In the genomic region with DNA sequence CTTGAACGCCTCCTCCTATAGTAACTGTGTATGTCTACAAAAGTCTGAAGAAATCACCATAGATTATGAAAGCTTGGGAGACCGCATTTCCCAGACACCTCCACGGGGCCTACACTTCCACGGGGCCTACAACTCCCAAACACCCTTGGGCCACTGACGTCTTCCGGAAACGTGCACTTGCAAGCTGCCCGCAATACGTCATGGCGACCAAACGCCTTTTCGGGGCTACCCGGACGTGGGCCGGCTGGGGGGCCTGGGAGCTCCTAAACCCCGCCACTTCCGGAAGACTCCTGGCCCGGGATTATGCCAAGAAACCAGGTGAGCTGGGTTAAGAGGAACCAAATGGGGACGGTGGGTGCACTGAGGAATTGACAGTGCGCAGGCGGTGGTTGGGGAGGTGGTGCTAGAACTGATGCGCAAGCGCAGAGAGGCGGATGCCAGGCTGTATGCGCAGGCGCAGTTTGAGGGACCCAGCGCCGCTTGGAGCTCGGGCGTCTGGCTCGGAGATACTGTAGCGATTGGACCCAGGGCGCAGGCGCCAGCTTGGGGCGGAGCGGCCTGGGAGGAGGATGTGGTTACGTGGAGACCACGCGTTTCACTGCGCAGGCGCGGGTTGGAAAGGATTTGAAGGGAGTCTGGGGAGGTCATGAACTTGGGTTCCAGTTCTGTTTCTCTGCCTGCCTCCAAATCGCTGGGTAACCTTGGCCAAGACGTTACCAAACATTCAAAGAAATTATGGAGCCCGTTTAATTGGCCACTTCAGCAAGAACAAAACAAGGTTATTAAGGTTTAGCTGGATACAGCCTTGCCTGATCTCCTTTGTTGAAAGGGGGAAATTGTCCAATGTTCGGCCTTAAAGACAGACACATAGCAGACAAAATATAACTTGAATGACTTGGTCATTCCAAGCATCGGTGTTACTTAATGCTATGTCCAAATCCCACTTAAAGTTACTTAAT, we compare ENCODE assay signal across 8 cellular contexts. TPM values are rescaled to one million over a fixed set of nuclear protein-coding genes. Genes with fewer than 3 reads are reported as not detected.
DNase-seq lines count a peak whose midpoint lies in the region; TF ChIP-seq lines count a peak whose summit lies in the region.

MRPL54 (plus strand) TSS at position 182 of the 959 bp plus-strand sequence; CDS start at position 201, 19 bp downstream.

- WGBS in neuronal stem cell (ENCODE audit: extremely low coverage in 2 of 2, insufficient read length in 2 of 2, insufficient replicate concordance in 1 of 2), 2 donors = no CpG with 5 or more reads among the region's 47 CpGs

- no peak within 1 kb of the TSS for H2BK15ac ChIP-seq in neuronal stem cell (ENCODE audit: low read length)

- peak within 1 kb of the TSS; percentile 90 for H3K23ac ChIP-seq in neuronal stem cell (ENCODE audit: low read depth, low read length, poor library complexity)

- peaks cover 4% of the 10 kb centered on the region for H3K79me1 ChIP-seq in neuronal stem cell (ENCODE audit: low read depth, low read length)

- H4K8ac ChIP-seq in neuronal stem cell (ENCODE audit: low read depth, low read length) = no peak within 1 kb of the TSS

- no peaks in the 10 kb centered on the region for H3K27me3 ChIP-seq in neuronal stem cell (ENCODE audit: control insufficient read depth in 3 of 3, insufficient read depth in 3 of 3, low read depth in 1 of 3, low read length in 3 of 3)

- DNase-seq in GF-D8 (lab: John Stamatoyannopoulos, UW) = peak; percentile 98
- DNase-seq in HEK293T (ENCODE audit: extremely low spot score) = peak; percentile 99
- DNase-seq in MV-4-11 (lab: John Stamatoyannopoulos, UW) = peak; percentile 100
- peak; percentile 97 for DNase-seq in SK-MEL-5 (ENCODE audit: low read depth, low spot score)
- peak; percentile 99 for DNase-seq in activated naive CD4-positive, alpha-beta T cell treated with Interleukin-2 at 50 U/mL for 16 hours
- DNase-seq in foreskin melanocyte = peak; percentile 98
- DNase-seq in neuronal stem cell (ENCODE audit: low spot score) = peak; percentile 100

- H3K14ac ChIP-seq in neuronal stem cell (ENCODE audit: low read length) = no peak within 1 kb of the TSS

- in situ Hi-C loops in SK-MEL-5 (cut with HindIII; ENCODE audit: low pct_unique_long_range_greater_than_20kb, low sequenced_read_pairs) = no loop called here

- no peak for TF ChIP-seq CTCF in subcutaneous adipose tissue (IDR thresholded peaks at IDR 0.05; ENCODE audit: low read depth)

- peak within 1 kb of the TSS; percentile 96 for H3K18ac ChIP-seq in neuronal stem cell (ENCODE audit: low read length)

- peak within 1 kb of the TSS; percentile 66 for H3K4me2 ChIP-seq in neuronal stem cell (ENCODE audit: insufficient read depth, low read length, poor library complexity, severe bottlenecking)

- H3K4ac ChIP-seq in neuronal stem cell (ENCODE audit: low read length) = no peak within 1 kb of the TSS

- H3K4me3 ChIP-seq in neuronal stem cell (ENCODE audit: low read length in 2 of 2) = peak within 1 kb of the TSS; percentile 81 to 95

- H2BK5ac ChIP-seq in neuronal stem cell (ENCODE audit: low read length) = peak within 1 kb of the TSS; percentile 70

- H2AFZ ChIP-seq in neuronal stem cell (ENCODE audit: low read length) = peak within 1 kb of the TSS; percentile 95

- peaks cover 11 to 41% of the 10 kb centered on the region in 2 donors for H3K36me3 ChIP-seq in neuronal stem cell (replicated peaks in 1 of 2; ENCODE audit: control insufficient read depth in 2 of 2, insufficient read depth in 2 of 2, low read length in 2 of 2)

- no peak within 1 kb of the TSS for H2BK12ac ChIP-seq in neuronal stem cell (ENCODE audit: low read length)

- peak within 1 kb of the TSS; percentile 83 for H3K27ac ChIP-seq in neuronal stem cell (replicated peaks; ENCODE audit: low read length)

- H4K91ac ChIP-seq in neuronal stem cell (ENCODE audit: low read depth, low read length, poor library complexity) = no peak within 1 kb of the TSS

- POLR2A ChIA-PET in HEK293T (lab: Yijun Ruan, JAX) = interaction anchor here (0.5 to 3.6 kb wide), 52 partner anchors 8 to 708 kb away, joined by 3 to 40 read pairs (median 4); partner anchors contain the start of genes EEF2, MATK, PIAS4 and RAX2

- H3K9me3 ChIP-seq in neuronal stem cell (replicated peaks in 1 of 2; ENCODE audit: control insufficient read depth in 2 of 2, insufficient read depth in 1 of 2, low read depth in 1 of 2, low read length in 2 of 2) = no peaks in the 10 kb centered on the region

- peak within 1 kb of the TSS; percentile 84 for H3K9ac ChIP-seq in neuronal stem cell (ENCODE audit: low read depth, low read length, poor library complexity)

- H2AK5ac ChIP-seq in neuronal stem cell (ENCODE audit: low read depth, low read length) = no peak within 1 kb of the TSS

- H2BK120ac ChIP-seq in neuronal stem cell (ENCODE audit: low read depth, low read length) = no peak within 1 kb of the TSS

- H3K4me1 ChIP-seq in neuronal stem cell (ENCODE audit: control insufficient read depth in 2 of 2, insufficient read depth in 1 of 2, low read depth in 1 of 2, low read length in 2 of 2) = peaks cover 0 to 4% of the 10 kb centered on the region in 2 donors

- CTCF ChIA-PET in HEK293T (lab: Yijun Ruan, JAX) = interaction anchor here (0.6 to 1.8 kb wide), 6 partner anchors 8 to 788 kb away, joined by 3 to 7 read pairs (median 4); no protein-coding TSS in a partner anchor

TF ChIP-seq in HEK293T, 16 proteins besides CTCF, POLR2A, EP300 and RAD21:
- TF ChIP-seq NFRKB (IDR thresholded peaks at IDR 0.05) (no peak), ELF4 (IDR thresholded peaks at IDR 0.05) (peak; percentile 84), BHLHE40 (IDR thresholded peaks at IDR 0.05; ENCODE audit: borderline replicate concordance) (no peak), L3MBTL2 (conservative IDR thresholded peaks at IDR 0.05) (peak; percentile 26; the same call in 1 of the 2 replicates), HDGF (IDR thresholded peaks at IDR 0.05; ENCODE audit: borderline replicate concordance) (no peak)

RNA-seq across cellular contexts. Expression of gene MRPL54, which starts in this region (rescaled TPM):
- total RNA-seq in SK-MEL-5 (2014; rRNA removed; shearing (Covaris generic)) = 31.0 and 33.8 TPM in 2 replicates
- polyA plus RNA-seq in SK-MEL-5 (2015; cell fraction: cytosol; rRNA removed) = 29.9 and 50.6 TPM in 2 replicates
- polyA plus RNA-seq in SK-MEL-5 (2015; cell fraction: nucleus; rRNA removed) = 0.51 and 2.7 TPM in 2 replicates
- polyA plus RNA-seq in neuronal stem cell (2013, experiment 1 of 2) = 39.9 TPM
- 40.6 TPM for polyA plus RNA-seq in neuronal stem cell (2013, experiment 2 of 2)
- total RNA-seq in subcutaneous adipose tissue = 10 to 100 TPM; 47.6 to 93.8 (median 66.5) TPM

Comparison
In these comparisons a context has a peak if more than half of its experiments do, and no peak if none do; other contexts are left out.
1. Peak in every context shown above with its lines: DNase-seq, H3K4me3 ChIP-seq and H3K27ac ChIP-seq.